Comparison of ENCODE assay signal across 34 cellular contexts in the genomic region with DNA sequence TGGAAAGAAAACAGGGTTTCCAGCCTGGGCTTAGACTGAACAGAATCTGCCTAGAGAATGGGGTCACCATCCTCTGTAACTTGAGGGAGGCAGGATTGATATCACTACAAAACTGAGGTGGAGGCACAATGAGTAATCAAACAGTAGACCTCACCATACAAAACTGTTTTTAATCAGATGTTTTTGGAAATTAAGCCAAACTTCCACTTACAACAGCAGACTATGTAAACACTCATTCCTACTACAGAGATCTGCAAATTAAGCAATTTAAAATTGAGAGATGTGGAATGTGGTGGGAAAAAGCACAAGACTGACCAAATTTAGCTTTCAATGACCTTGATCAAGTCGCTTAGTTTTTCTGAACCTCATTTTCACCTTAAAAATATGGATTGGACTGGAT.
"Had no signal": no experiment of that assay in that cellular context is flagged by ENCODE, and none has a peak within 500 bp of the region (broad histone marks: within the 10 kb centered on the region; RNA-seq: fewer than 3 reads in every experiment).

No MANE protein-coding gene starts in this region.

- ATAC-seq: activated CD4-positive, alpha-beta T cell treated with anti-CD3 and anti-CD28 coated beads for 36 hours; activated CD4-positive, CD25-positive, alpha-beta regulatory T cell treated with anti-CD3 and anti-CD28 coated beads, Interleukin-2, amount 50 U/mL, for 24 hours; activated T-cell treated with anti-CD3 and anti-CD28 coated beads, Interleukin-2, amount 50 U/mL, for 72 hours; body of pancreas; effector memory CD8-positive, alpha-beta T cell; T-helper 17 cell had no signal

- DNase-seq: activated B cell treated with CpG ODN at 0.5 μM for 24 hours; activated CD4-positive, alpha-beta memory T cell treated with anti-CD3 and anti-CD28 coated beads, Interleukin-2, amount 10 ng/mL, durations not matched to agents 7 days and 5 days; activated CD4-positive, alpha-beta T cell treated with anti-CD3 and anti-CD28 coated beads for 36 hours; activated CD4-positive, alpha-beta T cell treated with anti-CD3 and anti-CD28 coated beads, Interleukin-2, amount 10 ng/mL, durations not matched to agents 7 days and 5 days; activated CD4-positive, alpha-beta T cell treated with anti-CD3 and anti-CD28 coated beads, Interleukin-2, amount 50 U/mL, for 4 hours; activated CD8-positive, alpha-beta memory T cell treated with anti-CD3 and anti-CD28 coated beads, Interleukin-2, amount 50 U/mL, for 48 hours; activated gamma-delta T cell treated with Interleukin-2 at 50 U/mL for 16 hours; activated naive CD4-positive, alpha-beta T cell treated with anti-CD3 and anti-CD28 coated beads, Interleukin-2, amount 50 U/mL, for 16 hours; activated naive CD4-positive, alpha-beta T cell treated with Interleukin-2 at 50 U/mL for 16 hours; activated T-cell treated with anti-CD3 and anti-CD28 coated beads for 4 hours; activated T-cell treated with anti-CD3 and anti-CD28 coated beads, Interleukin-2, amount 50 U/mL, for 24 hours; activated T-cell treated with anti-CD3 and anti-CD28 coated beads, Interleukin-2, amount 50 U/mL, for 72 hours; adrenal gland; amygdala; aorta; body of pancreas; caudate nucleus; cortex of kidney; dermis blood vessel endothelial cell; effector CD4-positive, alpha-beta T cell; effector memory CD8-positive, alpha-beta T cell; esophagus squamous epithelium; foreskin fibroblast; head of caudate nucleus; hippocampal formation; T-helper 1 cell; T-helper 17 cell; T1000; WERI-Rb-1 had no signal

- H3K4me3 ChIP-seq: adrenal gland, body of pancreas, esophagus squamous epithelium had no signal

- FAIRE-seq: colon, endothelial cell of umbilical vein, frontal cortex had no signal

- H3K27ac ChIP-seq: adrenal gland, body of pancreas, epithelial cell of prostate, esophagus squamous epithelium, WERI-Rb-1 had no signal

- H3K9me3 ChIP-seq: adrenal gland, body of pancreas, esophagus squamous epithelium had no signal

- H3K27me3 ChIP-seq: adrenal gland, body of pancreas, esophagus squamous epithelium had no signal

- H3K4me1 ChIP-seq: adrenal gland, body of pancreas had no signal

- H3K36me3 ChIP-seq: adrenal gland, esophagus squamous epithelium, WERI-Rb-1 had no signal
